ENCODE assay signal across 8 cellular contexts in the genomic region with DNA sequence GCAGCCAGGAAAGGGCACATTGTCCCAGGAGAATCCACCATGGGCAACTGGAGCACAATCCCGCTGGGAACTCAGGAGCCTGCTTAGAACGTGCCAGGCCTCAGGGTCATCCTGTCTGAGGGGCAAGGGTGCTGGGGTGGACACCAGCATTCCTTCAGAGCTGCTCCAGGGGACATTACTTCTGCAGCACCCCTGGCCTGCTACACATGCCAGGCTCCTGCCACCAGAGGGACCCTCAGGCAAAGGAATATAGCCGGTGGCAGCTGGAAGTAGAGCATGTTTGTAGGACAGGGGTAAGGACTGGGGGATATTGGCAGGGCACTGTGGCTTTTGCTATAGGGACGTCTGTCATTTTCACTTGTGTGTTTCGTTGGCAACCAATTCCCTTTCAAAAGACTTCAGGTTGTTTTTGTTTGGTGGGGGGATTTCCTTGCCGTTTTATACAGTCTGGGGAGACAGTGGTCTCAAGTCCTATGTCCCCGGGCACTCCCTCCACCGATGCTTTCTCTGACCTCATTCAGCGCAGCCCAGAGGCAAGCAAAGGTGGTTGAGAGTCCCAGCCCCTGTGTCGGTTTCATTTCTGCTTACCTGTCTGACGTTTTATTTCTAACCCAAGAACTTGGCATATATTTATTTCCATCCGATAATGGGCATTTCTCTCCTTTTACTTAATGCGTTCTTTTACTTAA.
DNase-seq lines count a peak whose midpoint lies in the region; ATAC-seq, FAIRE-seq and TF ChIP-seq lines count a peak whose summit lies in the region.

No MANE protein-coding gene starts in this region.

- TF ChIP-seq EP300 in A549 (IDR thresholded peaks at IDR 0.05), result no peak

- ATAC-seq in A549 (peak; percentile 89 to 91), HG03565 (IDR thresholded peaks at IDR 0.05; ENCODE audit: unreplicated experiment) (no peak)

- H3K4me3 ChIP-seq in A549 (no peak overlapping the region), astrocyte of the spinal cord (ENCODE audit: low read depth, low read length) (no peak overlapping the region), liver (ENCODE audit: low read depth in 1 of 3, low read length in 3 of 3) (no peak overlapping the region), thyroid gland (replicated peaks in 1 of 3) (no peak overlapping the region)

- CTCF ChIA-PET in A549 (lab: Yijun Ruan, JAX), result interaction anchor here (0.5 to 5.6 kb wide), 3 partner anchors 24 to 876 kb away, joined by 3 to 28 read pairs (median 19); no protein-coding TSS in a partner anchor

- H3K9me3 ChIP-seq in A549 (peaks cover 3% of the 10 kb centered on the region; the same call in 1 of the 3 replicates), liver (ENCODE audit: control insufficient read depth in 4 of 4, low read length in 3 of 4) (no peaks in the 10 kb centered on the region), thyroid gland (no peaks in the 10 kb centered on the region)

- TF ChIP-seq POLR2A in A549 (IDR thresholded peaks at IDR 0.05; ENCODE audit: low read length), result no peak
- TF ChIP-seq POLR2A in thyroid gland (IDR thresholded peaks at IDR 0.05), result no peak

- intact Hi-C loops in thyroid gland (cut with DNase I), result no loop called here

- peak; percentile 19 to 36 for DNase-seq in A549 (ENCODE audit: low read depth in 1 of 2, low spot score in 1 of 2)
- DNase-seq in GM19239 (ENCODE audit: insufficient read length, low spot score), result no peak
- DNase-seq in SHP77 treated with DMSO at 0.1 percent for 48 hours (lab: John Stamatoyannopoulos, UW), result peak; percentile 22
- no peak for DNase-seq in astrocyte of the spinal cord (ENCODE audit: low read depth, low spot score)
- peak in 33 of 49 donors; percentile 8 to 73 (median 34) for DNase-seq in substantia nigra (lab: John Stamatoyannopoulos, UW)
- no peak for DNase-seq in thyroid gland

- H3K4me1 ChIP-seq in A549 (no peaks in the 10 kb centered on the region), liver (ENCODE audit: control insufficient read depth in 4 of 4, insufficient read depth in 4 of 4, low read length in 3 of 4) (no peaks in the 10 kb centered on the region), thyroid gland (no peaks in the 10 kb centered on the region)

- in situ Hi-C loops in astrocyte of the spinal cord (cut with HindIII; ENCODE audit: low sequenced_read_pairs), result no loop called here

- WGBS in A549 (ENCODE audit: missing lambda C conversion rate), result 64% methylated on average over 12 of the region's 13 CpGs
- 78% methylated on average over 13 of the region's 13 CpGs for WGBS in liver
- WGBS in thyroid gland, 2 donors, result 66 to 71% methylated on average over 13 of the region's 13 CpGs

- H3K4me2 ChIP-seq in A549, result no peak overlapping the region

- POLR2A ChIA-PET in A549 (lab: Yijun Ruan, JAX), result interaction anchor here (0.6 kb wide), 1 partner anchor 331 kb away, joined by 3 read pairs; no protein-coding TSS in a partner anchor

- H3K27me3 ChIP-seq in liver (ENCODE audit: control insufficient read depth in 4 of 4, insufficient read depth in 4 of 4, low read length in 3 of 4) (no peaks in the 10 kb centered on the region), thyroid gland (no peaks in the 10 kb centered on the region)

- peak; percentile 44 to 56 for TF ChIP-seq RAD21 in A549 (conservative IDR thresholded peaks at IDR 0.05 in 1 of 2, IDR thresholded peaks at IDR 0.05 in 1 of 2)
- TF ChIP-seq RAD21 in liver (IDR thresholded peaks at IDR 0.05), result peak; percentile 38 to 72

- no peak overlapping the region for H3K9ac ChIP-seq in liver (ENCODE audit: low read depth in 1 of 2, low read length in 2 of 2)

- no peak overlapping the region for H3K27ac ChIP-seq in A549
- H3K27ac ChIP-seq in liver (ENCODE audit: low read depth in 1 of 2, low read length in 2 of 2), result no peak overlapping the region
- H3K27ac ChIP-seq in substantia nigra (ENCODE audit: low read depth, low read length, poor library complexity, severe bottlenecking), result no peak overlapping the region
- H3K27ac ChIP-seq in thyroid gland, result no peak overlapping the region

- FAIRE-seq in A549 (lab: Jason Lieb, UNC) (no peak), GM19239 (lab: Jason Lieb, UNC) (peak; percentile 39)

- H3K36me3 ChIP-seq in liver (ENCODE audit: control insufficient read depth in 4 of 4, insufficient read depth in 3 of 4, low read depth in 1 of 4, low read length in 3 of 4) (no peaks in the 10 kb centered on the region), thyroid gland (no peaks in the 10 kb centered on the region)

- peak; percentile 33; the same call in 2 of the 3 replicates for TF ChIP-seq CTCF in A549 (IDR thresholded peaks at IDR 0.05)
- peak; percentile 65 for TF ChIP-seq CTCF in astrocyte of the spinal cord (IDR thresholded peaks at IDR 0.05; ENCODE audit: low read depth, low read length)
- TF ChIP-seq CTCF in liver (IDR thresholded peaks at IDR 0.05; ENCODE audit: low read depth, low read length, missing input control), result no peak
- no peak for TF ChIP-seq CTCF in thyroid gland (IDR thresholded peaks at IDR 0.05)

TF ChIP-seq in A549, 52 proteins besides CTCF, POLR2A, EP300 and RAD21:
- TF ChIP-seq SMC3 (IDR thresholded peaks at IDR 0.05) (peak; percentile 33; the same call in 2 of the 3 replicates), SREBF2 (IDR thresholded peaks at IDR 0.05) (no peak), HOXA7 (CRISPR knock-in tag; IDR thresholded peaks at IDR 0.05) (no peak), HEYL (CRISPR knock-in tag; IDR thresholded peaks at IDR 0.05) (no peak), KDM5A (IDR thresholded peaks at IDR 0.05) (no peak), HDAC2 (IDR thresholded peaks at IDR 0.05) (no peak)
- TF ChIP-seq, protein P1, sequence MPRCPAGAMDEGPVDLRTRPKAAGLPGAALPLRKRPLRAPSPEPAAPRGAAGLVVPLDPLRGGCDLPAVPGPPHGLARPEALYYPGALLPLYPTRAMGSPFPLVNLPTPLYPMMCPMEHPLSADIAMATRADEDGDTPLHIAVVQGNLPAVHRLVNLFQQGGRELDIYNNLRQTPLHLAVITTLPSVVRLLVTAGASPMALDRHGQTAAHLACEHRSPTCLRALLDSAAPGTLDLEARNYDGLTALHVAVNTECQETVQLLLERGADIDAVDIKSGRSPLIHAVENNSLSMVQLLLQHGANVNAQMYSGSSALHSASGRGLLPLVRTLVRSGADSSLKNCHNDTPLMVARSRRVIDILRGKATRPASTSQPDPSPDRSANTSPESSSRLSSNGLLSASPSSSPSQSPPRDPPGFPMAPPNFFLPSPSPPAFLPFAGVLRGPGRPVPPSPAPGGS (IDR thresholded peaks at IDR 0.05), result no peak

TF ChIP-seq in liver, 16 proteins besides CTCF, POLR2A, EP300 and RAD21:
- TF ChIP-seq, protein P2, sequence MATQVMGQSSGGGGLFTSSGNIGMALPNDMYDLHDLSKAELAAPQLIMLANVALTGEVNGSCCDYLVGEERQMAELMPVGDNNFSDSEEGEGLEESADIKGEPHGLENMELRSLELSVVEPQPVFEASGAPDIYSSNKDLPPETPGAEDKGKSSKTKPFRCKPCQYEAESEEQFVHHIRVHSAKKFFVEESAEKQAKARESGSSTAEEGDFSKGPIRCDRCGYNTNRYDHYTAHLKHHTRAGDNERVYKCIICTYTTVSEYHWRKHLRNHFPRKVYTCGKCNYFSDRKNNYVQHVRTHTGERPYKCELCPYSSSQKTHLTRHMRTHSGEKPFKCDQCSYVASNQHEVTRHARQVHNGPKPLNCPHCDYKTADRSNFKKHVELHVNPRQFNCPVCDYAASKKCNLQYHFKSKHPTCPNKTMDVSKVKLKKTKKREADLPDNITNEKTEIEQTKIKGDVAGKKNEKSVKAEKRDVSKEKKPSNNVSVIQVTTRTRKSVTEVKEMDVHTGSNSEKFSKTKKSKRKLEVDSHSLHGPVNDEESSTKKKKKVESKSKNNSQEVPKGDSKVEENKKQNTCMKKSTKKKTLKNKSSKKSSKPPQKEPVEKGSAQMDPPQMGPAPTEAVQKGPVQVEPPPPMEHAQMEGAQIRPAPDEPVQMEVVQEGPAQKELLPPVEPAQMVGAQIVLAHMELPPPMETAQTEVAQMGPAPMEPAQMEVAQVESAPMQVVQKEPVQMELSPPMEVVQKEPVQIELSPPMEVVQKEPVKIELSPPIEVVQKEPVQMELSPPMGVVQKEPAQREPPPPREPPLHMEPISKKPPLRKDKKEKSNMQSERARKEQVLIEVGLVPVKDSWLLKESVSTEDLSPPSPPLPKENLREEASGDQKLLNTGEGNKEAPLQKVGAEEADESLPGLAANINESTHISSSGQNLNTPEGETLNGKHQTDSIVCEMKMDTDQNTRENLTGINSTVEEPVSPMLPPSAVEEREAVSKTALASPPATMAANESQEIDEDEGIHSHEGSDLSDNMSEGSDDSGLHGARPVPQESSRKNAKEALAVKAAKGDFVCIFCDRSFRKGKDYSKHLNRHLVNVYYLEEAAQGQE (IDR thresholded peaks at IDR 0.05), result no peak
- TF ChIP-seq TAF1 (conservative IDR thresholded peaks at IDR 0.05) (no peak), EGR1 (IDR thresholded peaks at IDR 0.05; ENCODE audit: low read depth in 2 of 2) (no peak), HNF4A (conservative IDR thresholded peaks at IDR 0.05) (no peak), FOXA1 (IDR thresholded peaks at IDR 0.05) (no peak), FOXA2 (IDR thresholded peaks at IDR 0.05) (no peak), HNF4G (IDR thresholded peaks at IDR 0.05) (no peak), JUND (IDR thresholded peaks at IDR 0.05) (no peak)
- TF ChIP-seq, protein P3, sequence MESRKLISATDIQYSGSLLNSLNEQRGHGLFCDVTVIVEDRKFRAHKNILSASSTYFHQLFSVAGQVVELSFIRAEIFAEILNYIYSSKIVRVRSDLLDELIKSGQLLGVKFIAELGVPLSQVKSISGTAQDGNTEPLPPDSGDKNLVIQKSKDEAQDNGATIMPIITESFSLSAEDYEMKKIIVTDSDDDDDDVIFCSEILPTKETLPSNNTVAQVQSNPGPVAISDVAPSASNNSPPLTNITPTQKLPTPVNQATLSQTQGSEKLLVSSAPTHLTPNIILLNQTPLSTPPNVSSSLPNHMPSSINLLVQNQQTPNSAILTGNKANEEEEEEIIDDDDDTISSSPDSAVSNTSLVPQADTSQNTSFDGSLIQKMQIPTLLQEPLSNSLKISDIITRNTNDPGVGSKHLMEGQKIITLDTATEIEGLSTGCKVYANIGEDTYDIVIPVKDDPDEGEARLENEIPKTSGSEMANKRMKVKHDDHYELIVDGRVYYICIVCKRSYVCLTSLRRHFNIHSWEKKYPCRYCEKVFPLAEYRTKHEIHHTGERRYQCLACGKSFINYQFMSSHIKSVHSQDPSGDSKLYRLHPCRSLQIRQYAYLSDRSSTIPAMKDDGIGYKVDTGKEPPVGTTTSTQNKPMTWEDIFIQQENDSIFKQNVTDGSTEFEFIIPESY (IDR thresholded peaks at IDR 0.05), result no peak
- TF ChIP-seq, protein P4, sequence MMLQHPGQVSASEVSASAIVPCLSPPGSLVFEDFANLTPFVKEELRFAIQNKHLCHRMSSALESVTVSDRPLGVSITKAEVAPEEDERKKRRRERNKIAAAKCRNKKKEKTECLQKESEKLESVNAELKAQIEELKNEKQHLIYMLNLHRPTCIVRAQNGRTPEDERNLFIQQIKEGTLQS (IDR thresholded peaks at IDR 0.05), result no peak

Comparison
In these comparisons a context has a peak if more than half of its experiments do, and no peak if none do; other contexts are left out.
1. DNase-seq: peak in A549 (2 of 2), SHP77 treated with DMSO at 0.1 percent for 48 hours (single experiment) and substantia nigra (33 of 49); none in GM19239 (single experiment), astrocyte of the spinal cord (single experiment) and thyroid gland (0 of 2).
2. CTCF ChIP-seq: peak in A549 (single experiment) and astrocyte of the spinal cord (single experiment); none in liver (single experiment) and thyroid gland (0 of 6).